Comparison of ENCODE assay signal across 8 cellular contexts in genomic region chr7:157337316-157338149, GRCh38. TPM values are rescaled to one million over a fixed set of nuclear protein-coding genes. Genes with fewer than 3 reads are reported as not detected.
DNase-seq lines count a peak whose midpoint lies in the region; ATAC-seq, FAIRE-seq and TF ChIP-seq lines count a peak whose summit lies in the region.

No MANE protein-coding gene starts in this region.

- H3K4me1 Mint-ChIP-seq in type B pancreatic cell (ENCODE audit: unreplicated experiment) = peaks cover 20% of the 10 kb centered on the region

- H3K9me3 Mint-ChIP-seq in type B pancreatic cell = peaks cover 3% of the 10 kb centered on the region

- peaks cover 18% of the 10 kb centered on the region for H3K36me3 Mint-ChIP-seq in type B pancreatic cell

- no peak for FAIRE-seq in pancreas (lab: Jason Lieb, UNC)

- H3K27ac ChIP-seq in Peyer's patch (peak overlapping the region; percentile 98 to 100 (median 99)), pancreas (peak overlapping the region; percentile 77 to 97 (median 90))

- peak overlapping the region; percentile 89 for H3K4me3 Mint-ChIP-seq in type B pancreatic cell

- intact Hi-C loops in pancreas (cut with DNase I) = no loop called here

- TF ChIP-seq POLR2A in Peyer's patch (IDR thresholded peaks at IDR 0.05) = peak in 1 of 2 donors; percentile 36

- H3K9me3 ChIP-seq in Peyer's patch (no peaks in the 10 kb centered on the region), pancreas (no peaks in the 10 kb centered on the region)

- DNase-seq in A172 (ENCODE audit: low spot score) (peak; percentile 30), Peyer's patch (peak; percentile 59 to 87 (median 79)), foreskin melanocyte (peak; percentile 38), pancreas (peak; percentile 61 to 88 (median 68)), type B pancreatic cell (ENCODE audit: extremely low spot score, unreplicated experiment) (peak; percentile 79)
- DNase-seq in activated naive CD4-positive, alpha-beta T cell (lab: John Stamatoyannopoulos, UW) = peak; percentile 20 to 36 (median 32)

- peaks cover 8% of the 10 kb centered on the region for H3K27me3 Mint-ChIP-seq in type B pancreatic cell

- 1% methylated on average over 56 to 59 of the region's 59 CpGs for WGBS in pancreas, 2 donors

- peaks cover 0 to 43% (median 10%) of the 10 kb centered on the region in 4 donors for H3K4me1 ChIP-seq in Peyer's patch
- H3K4me1 ChIP-seq in pancreas = peaks cover 7 to 18% (median 14%) of the 10 kb centered on the region in 3 donors

- ATAC-seq in GM18511 (IDR thresholded peaks at IDR 0.05; ENCODE audit: unreplicated experiment) (peak; percentile 65), HG03045 (IDR thresholded peaks at IDR 0.05; ENCODE audit: unreplicated experiment) (peak; percentile 59), pancreas (peak; percentile 75 to 86 (median 78))

- H3K27ac Mint-ChIP-seq in type B pancreatic cell = peak overlapping the region; percentile 90

- H3K4me3 ChIP-seq in Peyer's patch (peak overlapping the region; percentile 85 to 99 (median 92)), pancreas (peak overlapping the region; percentile 45 to 83 (median 64))

- no peaks in the 10 kb centered on the region for H3K27me3 ChIP-seq in Peyer's patch
- no peaks in the 10 kb centered on the region for H3K27me3 ChIP-seq in pancreas

- peak in 1 of 6 experiments; percentile 2 for TF ChIP-seq CTCF in Peyer's patch (IDR thresholded peaks at IDR 0.05)
- TF ChIP-seq CTCF in pancreas (IDR thresholded peaks at IDR 0.05) = no peak
- TF ChIP-seq CTCF in type B pancreatic cell (conservative IDR thresholded peaks at IDR 0.05) = no peak

- H3K36me3 ChIP-seq in Peyer's patch (no peaks in the 10 kb centered on the region), pancreas (no peaks in the 10 kb centered on the region)

RNA-seq across cellular contexts. Expression of gene DNAJB6, which starts 0.7 kb away (rescaled TPM):
- 191 and 201 TPM in 2 replicates for total RNA-seq in A172 (2014; rRNA removed; shearing (Covaris generic))
- 100 to 1,000 TPM in 1 of 4 donors, 10 to 100 TPM in 3; 47.1 to 129 (median 61.3) TPM for total RNA-seq in Peyer's patch
- total RNA-seq in pancreas = 10 to 100 TPM; 23.0 to 49.4 (median 28.2) TPM
- polyA plus RNA-seq in pancreas = 10 to 100 TPM; 34.6 to 47.9 TPM
- 97.2 and 107 TPM in 2 replicates for total RNA-seq in type B pancreatic cell (ENCODE audit: low replicate concordance)

Comparison
In these comparisons a context has a peak if more than half of its experiments do, and no peak if none do; other contexts are left out.
1. Peak in every context shown above with its lines: DNase-seq, ATAC-seq, H3K4me3 ChIP-seq and H3K27ac ChIP-seq.